ENCODE assay signal across 29 cellular contexts in genomic region chr2:51829477-51829876, GRCh38.
"Had no signal": no experiment of that assay in that cellular context is flagged by ENCODE, and none has a peak within 500 bp of the region (broad histone marks: within the 10 kb centered on the region; RNA-seq: fewer than 3 reads in every experiment).

No MANE protein-coding gene starts in this region.

- H3K27ac ChIP-seq: stomach, suprapubic skin, testis, thoracic aorta, thyroid gland, tibial artery, tibial nerve, transverse colon, upper lobe of left lung, upper lobe of right lung, uterus, vagina had no signal

- FAIRE-seq: urothelium cell line had no signal

- H3K9me3 Mint-ChIP-seq: stimulated activated memory B cell treated with anti-CD40 and anti-IgM and Interleukin-4, amounts not matched to agents 10 μg/mL and 1 μg/mL and 100 μg/mL, for 72 hours; type B pancreatic cell had no signal

- H3K36me3 ChIP-seq: stomach, suprapubic skin, thoracic aorta, thyroid gland, tibial artery, tibial nerve, transverse colon, upper lobe of left lung, upper lobe of right lung, uterus, vagina had no signal

- H3K27ac Mint-ChIP-seq: stimulated activated effector memory CD8-positive, alpha-beta T cell treated with anti-CD3 and anti-CD28 coated beads, Interleukin-12 subunit alpha, Interleukin-12 subunit beta, amount 100 ng/mL, for 72 hours; stimulated activated memory B cell treated with anti-CD40 and anti-IgM and Interleukin-4, amounts not matched to agents 10 μg/mL and 1 μg/mL and 100 μg/mL, for 72 hours; stimulated activated naive B cell treated with anti-CD40 and anti-IgM and Interleukin-4, amounts not matched to agents 10 μg/mL and 1 μg/mL and 100 μg/mL, for 72 hours; stimulated activated naive CD8-positive, alpha-beta T cell treated with anti-CD3 and anti-CD28 coated beads, Interleukin-15, amount 100 ng/mL, for 72 hours; stimulated activated naive CD8-positive, alpha-beta T cell treated with anti-CD3 and anti-CD28 coated beads, Interleukin-15, Interleukin-2, amounts not matched to agents 100 ng/mL and 50 ng/mL, for 24 hours; type B pancreatic cell had no signal

- H3K27me3 Mint-ChIP-seq: stimulated activated memory B cell treated with anti-CD40 and anti-IgM and Interleukin-4, amounts not matched to agents 10 μg/mL and 1 μg/mL and 100 μg/mL, for 72 hours; stimulated activated naive B cell treated with anti-CD40 and anti-IgM and Interleukin-4, amounts not matched to agents 10 μg/mL and 1 μg/mL and 100 μg/mL, for 72 hours; stimulated activated naive CD8-positive, alpha-beta T cell treated with anti-CD3 and anti-CD28 coated beads, Interleukin-15, amount 100 ng/mL, for 72 hours; stimulated activated naive CD8-positive, alpha-beta T cell treated with anti-CD3 and anti-CD28 coated beads, Interleukin-15, Interleukin-2, amounts not matched to agents 100 ng/mL and 50 ng/mL, for 24 hours; type B pancreatic cell had no signal

- ATAC-seq: stimulated activated effector memory CD8-positive, alpha-beta T cell treated with anti-CD3 and anti-CD28 coated beads, Interleukin-12 subunit alpha, Interleukin-12 subunit beta, amount 100 ng/mL, for 72 hours; stimulated activated memory B cell treated with anti-CD40 and anti-IgM and Interleukin-4, amounts not matched to agents 10 μg/mL and 1 μg/mL and 100 μg/mL, for 72 hours; stimulated activated naive B cell treated with anti-CD40 and anti-IgM and Interleukin-4, amounts not matched to agents 10 μg/mL and 1 μg/mL and 100 μg/mL, for 72 hours; stimulated activated naive CD8-positive, alpha-beta T cell treated with anti-CD3 and anti-CD28 coated beads, Interleukin-15, amount 100 ng/mL, for 72 hours; stimulated activated naive CD8-positive, alpha-beta T cell treated with anti-CD3 and anti-CD28 coated beads, Interleukin-15, Interleukin-2, amounts not matched to agents 100 U/mL and 50 U/mL, for 24 hours; upper lobe of right lung had no signal

- DNase-seq: stimulated activated CD4-positive, alpha-beta T cell treated with anti-CD3 and anti-CD28 coated beads, Interleukin-2, amount 100 ng/mL, for 48 hours; stimulated activated CD4-positive, alpha-beta T cell treated with anti-CD3 and anti-CD28 coated beads, Interleukin-4, amount 100 ng/mL, for 1 hour; stimulated activated CD4-positive, alpha-beta T cell treated with anti-CD3 and anti-CD28 coated beads, Interleukin-4, amount 100 ng/mL, for 24 hours; stimulated activated CD4-positive, alpha-beta T cell treated with anti-CD3 and anti-CD28 coated beads, Interleukin-4, amount 100 ng/mL, for 4 hours; stimulated activated CD8-positive, alpha-beta memory T cell treated with anti-CD3 and anti-CD28 coated beads, Interleukin-4, amount 100 ng/mL, for 48 hours; stimulated activated naive B cell treated with anti-CD40 and anti-IgM and Interleukin-4, amounts not matched to agents 10 μg/mL and 1 μg/mL and 100 μg/mL, for 72 hours; stimulated activated naive CD4-positive, alpha-beta T cell; stimulated activated naive CD4-positive, alpha-beta T cell treated with Interleukin-2 at 50 U/mL for 16 hours; stimulated activated naive CD8-positive, alpha-beta T cell treated with anti-CD3 and anti-CD28 coated beads, Interleukin-15, amount 100 ng/mL, for 72 hours; stimulated activated naive CD8-positive, alpha-beta T cell treated with anti-CD3 and anti-CD28 coated beads, Interleukin-15, Interleukin-2, amounts not matched to agents 100 U/mL and 50 U/mL, for 24 hours; stomach; substantia nigra; testis; thyroid gland; tibial artery; transverse colon; trophoblast cell; upper lobe of left lung; upper lobe of right lung; uterus had no signal

- H3K9me3 ChIP-seq: stomach, suprapubic skin, testis, thoracic aorta, thyroid gland, tibial artery, tibial nerve, transverse colon, upper lobe of left lung, upper lobe of right lung, uterus, vagina had no signal

- H3K4me1 ChIP-seq: stomach, suprapubic skin, testis, thyroid gland, tibial artery, tibial nerve, transverse colon, upper lobe of left lung, upper lobe of right lung, uterus, vagina had no signal

- H3K4me1 Mint-ChIP-seq: stimulated activated effector memory CD8-positive, alpha-beta T cell treated with anti-CD3 and anti-CD28 coated beads, Interleukin-12 subunit alpha, Interleukin-12 subunit beta, amount 100 ng/mL, for 72 hours; stimulated activated memory B cell treated with anti-CD40 and anti-IgM and Interleukin-4, amounts not matched to agents 10 μg/mL and 1 μg/mL and 100 μg/mL, for 72 hours; stimulated activated naive B cell treated with anti-CD40 and anti-IgM and Interleukin-4, amounts not matched to agents 10 μg/mL and 1 μg/mL and 100 μg/mL, for 72 hours; stimulated activated naive CD8-positive, alpha-beta T cell treated with anti-CD3 and anti-CD28 coated beads, Interleukin-15, amount 100 ng/mL, for 72 hours had no signal

- H3K27me3 ChIP-seq: stomach, suprapubic skin, testis, thyroid gland, tibial artery, tibial nerve, transverse colon, upper lobe of left lung, upper lobe of right lung, uterus, vagina had no signal

- H3K4me3 Mint-ChIP-seq: stimulated activated effector memory CD8-positive, alpha-beta T cell treated with anti-CD3 and anti-CD28 coated beads, Interleukin-12 subunit alpha, Interleukin-12 subunit beta, amount 100 ng/mL, for 72 hours; stimulated activated memory B cell treated with anti-CD40 and anti-IgM and Interleukin-4, amounts not matched to agents 10 μg/mL and 1 μg/mL and 100 μg/mL, for 72 hours; stimulated activated naive B cell treated with anti-CD40 and anti-IgM and Interleukin-4, amounts not matched to agents 10 μg/mL and 1 μg/mL and 100 μg/mL, for 72 hours; stimulated activated naive CD8-positive, alpha-beta T cell treated with anti-CD3 and anti-CD28 coated beads, Interleukin-15, amount 100 ng/mL, for 72 hours; stimulated activated naive CD8-positive, alpha-beta T cell treated with anti-CD3 and anti-CD28 coated beads, Interleukin-15, Interleukin-2, amounts not matched to agents 100 ng/mL and 50 ng/mL, for 24 hours; type B pancreatic cell had no signal

- H3K36me3 Mint-ChIP-seq: stimulated activated effector memory CD8-positive, alpha-beta T cell treated with anti-CD3 and anti-CD28 coated beads, Interleukin-12 subunit alpha, Interleukin-12 subunit beta, amount 100 ng/mL, for 72 hours; stimulated activated memory B cell treated with anti-CD40 and anti-IgM and Interleukin-4, amounts not matched to agents 10 μg/mL and 1 μg/mL and 100 μg/mL, for 72 hours; stimulated activated naive B cell treated with anti-CD40 and anti-IgM and Interleukin-4, amounts not matched to agents 10 μg/mL and 1 μg/mL and 100 μg/mL, for 72 hours; type B pancreatic cell had no signal

- H3K4me3 ChIP-seq: stomach, suprapubic skin, testis, thoracic aorta, thyroid gland, tibial artery, tibial nerve, transverse colon, upper lobe of left lung, upper lobe of right lung, uterus, vagina had no signal
